Comparison of ENCODE assay signal across 20 cellular contexts in genomic region chr11:121839821-121840220, GRCh38.
DNase-seq lines count a peak whose midpoint lies in the region; ATAC-seq and TF ChIP-seq lines count a peak whose summit lies in the region.
"Had no signal": no experiment of that assay in that cellular context is flagged by ENCODE, and none has a peak within 500 bp of the region (broad histone marks: within the 10 kb centered on the region; RNA-seq: fewer than 3 reads in every experiment).

No MANE protein-coding gene starts in this region.

- intact Hi-C loops in cardiac septum (cut with DNase I), result no loop called here

- TF ChIP-seq CTCF in AG09309 (IDR thresholded peaks at IDR 0.05; ENCODE audit: control insufficient read depth, insufficient read depth, low read depth, low read length, missing control alignments) (no peak), choroid plexus epithelial cell (conservative IDR thresholded peaks at IDR 0.05; ENCODE audit: low read depth, low read length) (no peak)

- H3K4me3 ChIP-seq in AG09309 (ENCODE audit: control insufficient read depth, low read depth, low read length), result no peak overlapping the region
- H3K4me3 ChIP-seq in choroid plexus epithelial cell (ENCODE audit: low read depth, low read length), result no peak overlapping the region
- no peak overlapping the region for H3K4me3 ChIP-seq in skeletal muscle cell (ENCODE audit: low read depth, low read length)
- H3K4me3 ChIP-seq: GM23338, K562, SJCRH30 had no signal

- ATAC-seq in stimulated activated naive CD8-positive, alpha-beta T cell treated with anti-CD3 and anti-CD28 coated beads, Interleukin-15, Interleukin-2, amounts not matched to agents 100 U/mL and 50 U/mL, for 24 hours, result no peak
- ATAC-seq: GM23338, HCT116, K562, PC-3 had no signal

- DNase-seq in AG09309 (ENCODE audit: low read depth) (peak; percentile 40), RPMI7951 (ENCODE audit: low read depth) (peak; percentile 36), choroid plexus epithelial cell (ENCODE audit: low read depth) (peak; percentile 70), skeletal muscle cell (ENCODE audit: low read depth) (peak; percentile 14), cardiac septum (ENCODE audit: low spot score) (no peak), NOMO-1 (lab: John Stamatoyannopoulos, UW; ENCODE audit: unreplicated experiment in 2 of 2) (no peak)
- no peak for DNase-seq in stimulated activated naive CD8-positive, alpha-beta T cell treated with anti-CD3 and anti-CD28 coated beads, Interleukin-15, Interleukin-2, amounts not matched to agents 100 U/mL and 50 U/mL, for 24 hours
- DNase-seq: Calu3; CD4-positive, CD25-positive, alpha-beta regulatory T cell; DMS53; NCI-H1436; NCI-H2029; NCI-H2171; NCI-H446; NK-92 treated with Interleukin-12 subunit alpha and Interleukin-12 subunit beta, amount 100 ng/mL, for 24 hours; PC-3; SJCRH30 had no signal

Comparison
In these comparisons a context has a peak if more than half of its experiments do, and no peak if none do; other contexts are left out.
1. DNase-seq: peak in AG09309 (single experiment), RPMI7951 (single experiment), choroid plexus epithelial cell (single experiment) and skeletal muscle cell (single experiment); none in cardiac septum (single experiment), NOMO-1 (0 of 2) and stimulated activated naive CD8-positive, alpha-beta T cell treated with anti-CD3 and anti-CD28 coated beads, Interleukin-15, Interleukin-2, amounts not matched to agents 100 U/mL and 50 U/mL, for 24 hours (single experiment).